In the genomic region with DNA sequence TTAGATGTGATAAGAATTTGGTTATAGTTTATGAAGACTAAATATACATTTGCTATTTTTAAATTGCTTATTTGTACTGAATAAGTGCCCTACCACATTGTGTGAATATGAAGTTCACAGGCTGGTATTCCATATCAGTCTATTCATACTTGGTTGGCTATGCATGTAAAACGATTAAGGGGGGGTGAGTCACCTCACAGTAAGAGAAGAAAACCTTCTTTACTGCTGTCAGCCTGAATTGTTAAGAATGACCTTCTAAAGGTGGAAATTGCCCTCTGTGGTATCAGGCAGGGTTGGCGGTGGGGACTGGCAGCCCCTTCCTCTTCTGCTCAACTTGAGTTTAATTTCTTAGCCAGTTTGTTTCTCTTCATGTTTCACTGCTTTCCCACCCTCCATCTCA, we compare ENCODE assay signal across 15 cellular contexts.
DNase-seq lines count a peak whose midpoint lies in the region; ATAC-seq and TF ChIP-seq lines count a peak whose summit lies in the region.
"Had no signal": no experiment of that assay in that cellular context is flagged by ENCODE, and none has a peak within 500 bp of the region (broad histone marks: within the 10 kb centered on the region; RNA-seq: fewer than 3 reads in every experiment).

No MANE protein-coding gene starts in this region.

- H3K4me3 ChIP-seq in ACC112 (ENCODE audit: low read depth, low read length) (peak overlapping the region; percentile 48), brain microvascular endothelial cell (ENCODE audit: low read depth, low read length) (no peak overlapping the region), ovary (no peak overlapping the region)
- H3K4me3 ChIP-seq: thyroid gland had no signal

- H3K27me3 ChIP-seq in ACC112 (ENCODE audit: insufficient read depth, low read length) (no peaks in the 10 kb centered on the region), brain microvascular endothelial cell (replicated peaks) (no peaks in the 10 kb centered on the region), ovary (no peaks in the 10 kb centered on the region)
- H3K27me3 ChIP-seq: thyroid gland had no signal

- no peak overlapping the region for H2AFZ ChIP-seq in ACC112 (ENCODE audit: low read length, unreplicated experiment)

- no peak for TF ChIP-seq EP300 in ovary (IDR thresholded peaks at IDR 0.05)

- intact Hi-C loops in ovary (cut with DNase I) = no loop called here
- intact Hi-C loops in activated T-helper 1 cell treated with anti-CD3 and anti-CD28 coated beads, Interleukin-12 subunit alpha, Interleukin-12 subunit beta, Interleukin-2, Interleukin-4 antibody, amounts not matched to agents 30 ng/mL and 10 ng/mL and 1 ng/mL, durations not matched to agents 14 hours and 24 hours and 36 hours (cut with micrococcal nuclease) = no loop called here
- intact Hi-C loops in sciatic nerve (cut with DNase I) = no loop called here

- H3K36me3 ChIP-seq in ACC112 (ENCODE audit: insufficient read depth, low read length) (no peaks in the 10 kb centered on the region), brain microvascular endothelial cell (replicated peaks) (no peaks in the 10 kb centered on the region), ovary (no peaks in the 10 kb centered on the region)
- H3K36me3 ChIP-seq: thyroid gland had no signal

- peak overlapping the region; percentile 99 for H3K27ac ChIP-seq in ACC112 (ENCODE audit: low read depth, low read length)
- peak overlapping the region; percentile 99 for H3K27ac ChIP-seq in brain microvascular endothelial cell
- no peak overlapping the region for H3K27ac ChIP-seq in ovary
- H3K27ac ChIP-seq: thyroid gland had no signal

- no peaks in the 10 kb centered on the region for H3K79me2 ChIP-seq in ACC112 (ENCODE audit: control insufficient read depth, insufficient read depth, low read length, unreplicated experiment)

- peak; percentile 86 for DNase-seq in HT1080 (ENCODE audit: low read depth)
- peak; percentile 79 for DNase-seq in brain microvascular endothelial cell
- peak; percentile 89 for DNase-seq in kidney glomerular epithelial cell (lab: John Stamatoyannopoulos, UW)
- no peak for DNase-seq in ovary
- no peak for DNase-seq in activated T-helper 1 cell treated with anti-CD3 and anti-CD28 coated beads, Interleukin-12 subunit alpha, Interleukin-12 subunit beta, Interleukin-2, Interleukin-4 antibody, amounts not matched to agents 30 ng/mL and 10 ng/mL and 1 ng/mL, durations not matched to agents 14 hours and 24 hours and 36 hours (ENCODE audit: low spot score)
- no peak for DNase-seq in activated CD4-positive, alpha-beta T cell treated with anti-CD3 and anti-CD28 coated beads for 48 hours
- DNase-seq in sciatic nerve (ENCODE audit: low spot score) = no peak
- DNase-seq: activated CD4-positive, alpha-beta T cell treated with anti-CD3 and anti-CD28 coated beads for 4 hours; caudate nucleus; NCI-H2107; small intestine; T-cell; thyroid gland had no signal

- no peak for ATAC-seq in sciatic nerve
- ATAC-seq: T-cell had no signal

- H3K9me3 Mint-ChIP-seq in activated T-helper 1 cell treated with anti-CD3 and anti-CD28 coated beads, Interleukin-12 subunit alpha, Interleukin-12 subunit beta, Interleukin-2, Interleukin-4 antibody, amounts not matched to agents 30 ng/mL and 10 ng/mL and 1 ng/mL, durations not matched to agents 14 hours and 24 hours and 36 hours = peaks cover 31% of the 10 kb centered on the region

- H3K4me1 ChIP-seq in ACC112 (ENCODE audit: control insufficient read depth, insufficient read depth, low read length, unreplicated experiment) (peaks cover 28% of the 10 kb centered on the region), ovary (ENCODE audit: insufficient read depth) (no peaks in the 10 kb centered on the region)
- H3K4me1 ChIP-seq: thyroid gland had no signal

- no peak overlapping the region for H3K4me3 Mint-ChIP-seq in activated T-helper 1 cell treated with anti-CD3 and anti-CD28 coated beads, Interleukin-12 subunit alpha, Interleukin-12 subunit beta, Interleukin-2, Interleukin-4 antibody, amounts not matched to agents 30 ng/mL and 10 ng/mL and 1 ng/mL, durations not matched to agents 14 hours and 24 hours and 36 hours
- H3K4me3 Mint-ChIP-seq: nephron, T-cell had no signal

- 58 to 77% (median 70%) methylated on average over 2 of the region's 2 CpGs for WGBS in ovary, 3 donors

- H3K36me3 Mint-ChIP-seq in activated T-helper 1 cell treated with anti-CD3 and anti-CD28 coated beads, Interleukin-12 subunit alpha, Interleukin-12 subunit beta, Interleukin-2, Interleukin-4 antibody, amounts not matched to agents 30 ng/mL and 10 ng/mL and 1 ng/mL, durations not matched to agents 14 hours and 24 hours and 36 hours (ENCODE audit: low read depth) = peaks cover 2% of the 10 kb centered on the region
- H3K36me3 Mint-ChIP-seq: T-cell had no signal

- in situ Hi-C loops in brain microvascular endothelial cell (cut with HindIII; ENCODE audit: low pct_ligation_motif_present, low sequenced_read_pairs) = no loop called here

- no peaks in the 10 kb centered on the region for H3K27me3 Mint-ChIP-seq in activated T-helper 1 cell treated with anti-CD3 and anti-CD28 coated beads, Interleukin-12 subunit alpha, Interleukin-12 subunit beta, Interleukin-2, Interleukin-4 antibody, amounts not matched to agents 30 ng/mL and 10 ng/mL and 1 ng/mL, durations not matched to agents 14 hours and 24 hours and 36 hours (ENCODE audit: insufficient read depth)
- H3K27me3 Mint-ChIP-seq: T-cell had no signal

- no peak for TF ChIP-seq CTCF in brain microvascular endothelial cell (IDR thresholded peaks at IDR 0.05; ENCODE audit: low read depth, low read length, missing control alignments)
- no peak for TF ChIP-seq CTCF in ovary (IDR thresholded peaks at IDR 0.05)

- no peaks in the 10 kb centered on the region for H3K9me3 ChIP-seq in ovary
- H3K9me3 ChIP-seq: thyroid gland had no signal

- H3K27ac Mint-ChIP-seq in activated T-helper 1 cell treated with anti-CD3 and anti-CD28 coated beads, Interleukin-12 subunit alpha, Interleukin-12 subunit beta, Interleukin-2, Interleukin-4 antibody, amounts not matched to agents 30 ng/mL and 10 ng/mL and 1 ng/mL, durations not matched to agents 14 hours and 24 hours and 36 hours = no peak overlapping the region
- H3K27ac Mint-ChIP-seq: T-cell had no signal

- no peaks in the 10 kb centered on the region for H3K4me1 Mint-ChIP-seq in activated T-helper 1 cell treated with anti-CD3 and anti-CD28 coated beads, Interleukin-12 subunit alpha, Interleukin-12 subunit beta, Interleukin-2, Interleukin-4 antibody, amounts not matched to agents 30 ng/mL and 10 ng/mL and 1 ng/mL, durations not matched to agents 14 hours and 24 hours and 36 hours (ENCODE audit: low read depth)
- H3K4me1 Mint-ChIP-seq: T-cell had no signal

- TF ChIP-seq POLR2A in ovary (IDR thresholded peaks at IDR 0.05) = no peak

Comparison
In these comparisons a context has a peak if more than half of its experiments do, and no peak if none do; other contexts are left out.
1. H3K27ac ChIP-seq: peak in ACC112 (single experiment) and brain microvascular endothelial cell (single experiment); none in ovary (0 of 2).
2. DNase-seq: peak in HT1080 (single experiment), brain microvascular endothelial cell (single experiment) and kidney glomerular epithelial cell (single experiment); none in ovary (0 of 5), activated T-helper 1 cell treated with anti-CD3 and anti-CD28 coated beads, Interleukin-12 subunit alpha, Interleukin-12 subunit beta, Interleukin-2, Interleukin-4 antibody, amounts not matched to agents 30 ng/mL and 10 ng/mL and 1 ng/mL, durations not matched to agents 14 hours and 24 hours and 36 hours (single experiment), activated CD4-positive, alpha-beta T cell treated with anti-CD3 and anti-CD28 coated beads for 48 hours (single experiment) and sciatic nerve (single experiment).